22 cellular contexts compared by ENCODE assay signal in genomic region chr4:8508266-8508665, GRCh38.
"Had no signal": no experiment of that assay in that cellular context is flagged by ENCODE, and none has a peak within 500 bp of the region (broad histone marks: within the 10 kb centered on the region; RNA-seq: fewer than 3 reads in every experiment).

No MANE protein-coding gene starts in this region.

- DNase-seq: dermis blood vessel endothelial cell; effector memory CD8-positive, alpha-beta T cell; foreskin fibroblast; gastrocnemius medialis; head of caudate nucleus; left ventricle myocardium superior; natural killer cell; stimulated activated CD4-positive, alpha-beta T cell treated with anti-CD3 and anti-CD28 coated beads, Interleukin-2, amount 100 ng/mL, for 24 hours; stimulated activated CD4-positive, alpha-beta T cell treated with anti-CD3 and anti-CD28 coated beads, Interleukin-4, amount 100 ng/mL, for 24 hours; stimulated activated naive CD8-positive, alpha-beta T cell treated with anti-CD3 and anti-CD28 coated beads, Interleukin-15, Interleukin-2, amounts not matched to agents 100 U/mL and 50 U/mL, for 24 hours; transverse colon had no signal

- H3K36me3 ChIP-seq: gastrocnemius medialis, neutrophil, prostate gland, right atrium auricular region, thoracic aorta, transverse colon had no signal

- ATAC-seq: effector memory CD8-positive, alpha-beta T cell; gastrocnemius medialis; left ventricle myocardium superior; sciatic nerve; stimulated activated memory B cell treated with anti-CD40 and anti-IgM and Interleukin-4, amounts not matched to agents 10 μg/mL and 1 μg/mL and 100 μg/mL, for 72 hours; stimulated activated naive CD8-positive, alpha-beta T cell treated with anti-CD3 and anti-CD28 coated beads, Interleukin-15, Interleukin-2, amounts not matched to agents 100 U/mL and 50 U/mL, for 24 hours had no signal

- H3K27ac ChIP-seq: coronary artery, gastrocnemius medialis, neutrophil, parathyroid adenoma, right atrium auricular region had no signal

- H3K9me3 Mint-ChIP-seq: effector memory CD8-positive, alpha-beta T cell; natural killer cell had no signal

- H3K27me3 ChIP-seq: gastrocnemius medialis, neutrophil, right atrium auricular region, transverse colon had no signal

- H2AFZ ChIP-seq: parathyroid adenoma had no signal

- H3K4me3 ChIP-seq: coronary artery, gastrocnemius medialis, lung, prostate gland, right atrium auricular region, thoracic aorta, transverse colon had no signal

- H3K4me1 Mint-ChIP-seq: central memory CD8-positive, alpha-beta T cell; memory B cell; natural killer cell; stimulated activated memory B cell treated with anti-CD40 and anti-IgM and Interleukin-4, amounts not matched to agents 10 μg/mL and 1 μg/mL and 100 μg/mL, for 72 hours had no signal

- H3K9me3 ChIP-seq: gastrocnemius medialis, neutrophil, prostate gland, right atrium auricular region, thoracic aorta, transverse colon had no signal

- H3K36me3 Mint-ChIP-seq: natural killer cell; stimulated activated memory B cell treated with anti-CD40 and anti-IgM and Interleukin-4, amounts not matched to agents 10 μg/mL and 1 μg/mL and 100 μg/mL, for 72 hours had no signal

- H3K9ac ChIP-seq: parathyroid adenoma had no signal

- H3K4me1 ChIP-seq: parathyroid adenoma had no signal

- H3K27ac Mint-ChIP-seq: effector memory CD8-positive, alpha-beta T cell; memory B cell; natural killer cell; stimulated activated memory B cell treated with anti-CD40 and anti-IgM and Interleukin-4, amounts not matched to agents 10 μg/mL and 1 μg/mL and 100 μg/mL, for 72 hours had no signal

- H3K4me3 Mint-ChIP-seq: central memory CD8-positive, alpha-beta T cell; effector memory CD8-positive, alpha-beta T cell; memory B cell; natural killer cell; stimulated activated memory B cell treated with anti-CD40 and anti-IgM and Interleukin-4, amounts not matched to agents 10 μg/mL and 1 μg/mL and 100 μg/mL, for 72 hours had no signal
